In genomic region chr14:69181491-69181890, GRCh38 we compare ENCODE assay signal across 16 cellular contexts. TPM values are rescaled to one million over a fixed set of nuclear protein-coding genes. Genes with fewer than 3 reads are reported as not detected.
DNase-seq lines count a peak whose midpoint lies in the region; ATAC-seq and TF ChIP-seq lines count a peak whose summit lies in the region.
"Had no signal": no experiment of that assay in that cellular context is flagged by ENCODE, and none has a peak within 500 bp of the region (broad histone marks: within the 10 kb centered on the region; RNA-seq: fewer than 3 reads in every experiment).

No MANE protein-coding gene starts in this region.

- no peak overlapping the region for H4K8ac ChIP-seq in trophoblast cell (ENCODE audit: low read depth, low read length)

- H2AFZ ChIP-seq in GM23248 (no peak overlapping the region), trophoblast cell (ENCODE audit: insufficient read depth, low read length, poor library complexity) (no peak overlapping the region)

- H3K14ac ChIP-seq in trophoblast cell (ENCODE audit: low read length) = no peak overlapping the region

- H2BK12ac ChIP-seq in trophoblast cell (ENCODE audit: low read length) = no peak overlapping the region

- H4K91ac ChIP-seq in trophoblast cell (ENCODE audit: low read depth, low read length) = no peak overlapping the region

- no peak overlapping the region for H3K4ac ChIP-seq in trophoblast cell (ENCODE audit: low read depth, low read length)

- peak; percentile 14 for DNase-seq in GM23248
- DNase-seq in amniotic epithelial cell (ENCODE audit: low read depth) = peak; percentile 45
- DNase-seq in fibroblast of pulmonary artery (ENCODE audit: low read depth) = peak; percentile 8
- peak; percentile 40 to 91 for DNase-seq in trophoblast cell
- DNase-seq in DMS53 (lab: John Stamatoyannopoulos, UW) = no peak
- no peak for DNase-seq in G401 (ENCODE audit: low spot score)
- DNase-seq in HK-2 (ENCODE audit: unreplicated experiment) = no peak
- DNase-seq: Calu3; CD8-positive, alpha-beta T cell; DND-41; GF-D8; GOT3; H7 had no signal

- H2AK5ac ChIP-seq in trophoblast cell (ENCODE audit: low read length) = no peak overlapping the region

- no peaks in the 10 kb centered on the region for H4K20me1 ChIP-seq in GM23248 (ENCODE audit: insufficient read depth)
- H4K20me1 ChIP-seq: BLaER1 treated with 17β-estradiol and CSF1 and Interleukin-3, amounts not matched to agents 10 nM and 100 nM had no signal

- H2BK120ac ChIP-seq in trophoblast cell (ENCODE audit: insufficient read depth, low read length, poor library complexity) = no peak overlapping the region

- no peaks in the 10 kb centered on the region for H3K9me2 ChIP-seq in GM23248 (ENCODE audit: insufficient read depth)

- no peaks in the 10 kb centered on the region for H3K4me1 ChIP-seq in GM23248 (ENCODE audit: insufficient read depth)
- H3K4me1 ChIP-seq in trophoblast cell (ENCODE audit: control insufficient read depth in 1 of 2, insufficient read depth in 2 of 2, low read length in 2 of 2) = no peaks in the 10 kb centered on the region
- H3K4me1 ChIP-seq: BLaER1 treated with 17β-estradiol and CSF1 and Interleukin-3, amounts not matched to agents 10 nM and 100 nM had no signal

- no peak for TF ChIP-seq CTCF in fibroblast of pulmonary artery (IDR thresholded peaks at IDR 0.05; ENCODE audit: low read length, missing control alignments)

- H3K79me2 ChIP-seq in GM23248 (ENCODE audit: insufficient read depth) (no peaks in the 10 kb centered on the region), trophoblast cell (ENCODE audit: control insufficient read depth, insufficient read depth, low read length, poor library complexity) (no peaks in the 10 kb centered on the region)

- H3K23ac ChIP-seq in trophoblast cell (ENCODE audit: low read length) = no peak overlapping the region

- H2BK5ac ChIP-seq in trophoblast cell (ENCODE audit: low read depth, low read length, poor library complexity) = no peak overlapping the region

- H3F3A ChIP-seq in GM23248 (ENCODE audit: insufficient read depth) = no peaks in the 10 kb centered on the region

- H3K36me3 ChIP-seq in GM23248 (ENCODE audit: low read depth) (no peaks in the 10 kb centered on the region), trophoblast cell (ENCODE audit: control insufficient read depth in 1 of 2, insufficient read depth in 2 of 2, low read length in 2 of 2) (no peaks in the 10 kb centered on the region)
- H3K36me3 ChIP-seq: BLaER1 treated with 17β-estradiol and CSF1 and Interleukin-3, amounts not matched to agents 10 nM and 100 nM had no signal

- H3K18ac ChIP-seq in trophoblast cell (ENCODE audit: low read length) = no peak overlapping the region

- H3K27me3 ChIP-seq in GM23248 (replicated peaks; ENCODE audit: insufficient read depth) (no peaks in the 10 kb centered on the region), trophoblast cell (ENCODE audit: insufficient read depth, low read length) (no peaks in the 10 kb centered on the region)
- H3K27me3 ChIP-seq: BLaER1 treated with 17β-estradiol and CSF1 and Interleukin-3, amounts not matched to agents 10 nM and 100 nM had no signal

- H3K79me1 ChIP-seq in trophoblast cell (ENCODE audit: low read length) = no peaks in the 10 kb centered on the region

- H4K12ac ChIP-seq in trophoblast cell (ENCODE audit: low read depth, low read length) = no peak overlapping the region

- H3K9me3 ChIP-seq in GM23248 (ENCODE audit: low read depth) (no peaks in the 10 kb centered on the region), trophoblast cell (ENCODE audit: insufficient read depth, low read depth, low read length) (no peaks in the 10 kb centered on the region)
- H3K9me3 ChIP-seq: BLaER1 treated with 17β-estradiol and CSF1 and Interleukin-3, amounts not matched to agents 10 nM and 100 nM had no signal

- H3K9ac ChIP-seq in GM23248 (no peak overlapping the region), trophoblast cell (ENCODE audit: low read length) (no peak overlapping the region)
- H3K9ac ChIP-seq: BLaER1 treated with 17β-estradiol and CSF1 and Interleukin-3, amounts not matched to agents 10 nM and 100 nM had no signal

- H3K27ac ChIP-seq in GM23248 (no peak overlapping the region), trophoblast cell (ENCODE audit: low read depth, low read length) (no peak overlapping the region)
- H3K27ac ChIP-seq: BLaER1 treated with 17β-estradiol and CSF1 and Interleukin-3, amounts not matched to agents 10 nM and 100 nM had no signal

- in situ Hi-C loops in GM23248 (cut with MboI) = no loop called here
- in situ Hi-C loops in G401 (cut with HindIII; ENCODE audit: low sequenced_read_pairs) = no loop called here

- H3K4me3 ChIP-seq in GM23248 = no peak overlapping the region
- no peak overlapping the region for H3K4me3 ChIP-seq in fibroblast of pulmonary artery (replicated peaks; ENCODE audit: low read depth, low read length)
- H3K4me3 ChIP-seq in trophoblast cell (ENCODE audit: low read depth, low read length) = no peak overlapping the region
- H3K4me3 ChIP-seq: BLaER1 treated with 17β-estradiol and CSF1 and Interleukin-3, amounts not matched to agents 10 nM and 100 nM had no signal

- H3K4me2 ChIP-seq in GM23248 (ENCODE audit: unreplicated experiment) = no peak overlapping the region
- H3K4me2 ChIP-seq in trophoblast cell (ENCODE audit: low read length) = no peak overlapping the region
- H3K4me2 ChIP-seq: BLaER1 treated with 17β-estradiol and CSF1 and Interleukin-3, amounts not matched to agents 10 nM and 100 nM had no signal

- ATAC-seq in HG02885 (IDR thresholded peaks at IDR 0.05; ENCODE audit: poor library complexity, unreplicated experiment) = no peak
- ATAC-seq: CD8-positive, alpha-beta T cell; HCT116 had no signal

RNA-seq across cellular contexts. Expression of gene EXD2, which starts 9.8 kb away (rescaled TPM):
- total RNA-seq in GM23248 (2014; rRNA removed; shearing (Covaris generic)) = 10.9 and 17.3 TPM in 2 replicates
- 19.6 and 20.1 TPM in 2 replicates for polyA plus RNA-seq in GM23248 (2016; fragmentation: Nextera tagmentation; extraction: Ambion mirVana)
- 9.4 and 9.5 TPM in 2 replicates for polyA plus RNA-seq in trophoblast cell (2013)
- total RNA-seq in G401 (2014; rRNA removed; shearing (Covaris generic)) = 10.3 and 20.4 TPM in 2 replicates

RNA-seq across cellular contexts. Expression of gene DCAF5, which starts 28.6 kb away (rescaled TPM):
- 24.5 and 40.2 TPM in 2 replicates for total RNA-seq in GM23248 (2014; rRNA removed; shearing (Covaris generic))
- 24.4 and 26.4 TPM in 2 replicates for polyA plus RNA-seq in GM23248 (2016; fragmentation: Nextera tagmentation; extraction: Ambion mirVana)
- polyA plus RNA-seq in trophoblast cell (2013) = 32.6 and 32.8 TPM in 2 replicates
- total RNA-seq in G401 (2014; rRNA removed; shearing (Covaris generic)) = 22.7 and 25.5 TPM in 2 replicates

Comparison
In these comparisons a context has a peak if more than half of its experiments do, and no peak if none do; other contexts are left out.
1. DNase-seq: peak in GM23248 (single experiment), amniotic epithelial cell (single experiment), fibroblast of pulmonary artery (single experiment) and trophoblast cell (2 of 2); none in DMS53 (single experiment), G401 (single experiment) and HK-2 (single experiment).